Comparison of ENCODE assay signal across 4 cellular contexts in the genomic region with DNA sequence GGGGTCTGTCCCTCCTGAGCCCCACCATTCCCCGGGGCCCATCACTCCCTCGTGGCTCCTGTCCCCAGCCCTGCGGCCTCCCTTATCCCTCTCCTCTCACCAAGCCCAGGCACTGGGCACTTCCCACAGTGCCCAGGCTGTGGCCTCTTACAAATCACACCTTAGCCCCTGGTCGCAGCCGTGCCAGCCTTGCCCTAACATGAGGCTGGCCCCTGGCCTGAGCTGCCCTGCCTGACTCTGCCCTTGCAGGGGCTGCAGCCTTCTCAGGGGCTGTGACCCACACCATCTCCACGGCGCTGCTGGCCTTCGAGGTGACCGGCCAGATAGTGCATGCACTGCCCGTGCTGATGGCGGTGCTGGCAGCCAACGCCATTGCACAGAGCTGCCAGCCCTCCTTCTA. TPM values are rescaled to one million over a fixed set of nuclear protein-coding genes. Genes with fewer than 3 reads are reported as not detected.
"Had no signal": no experiment of that assay in that cellular context is flagged by ENCODE, and none has a peak within 500 bp of the region (broad histone marks: within the 10 kb centered on the region; RNA-seq: fewer than 3 reads in every experiment).

No MANE protein-coding gene starts in this region.

RNA-seq across cellular contexts. Expression of a gene that starts 8.4 kb away (rescaled TPM):
- total RNA-seq: LHCN-M2, MCF 10A had no signal

RNA-seq across cellular contexts. Expression of a gene that starts 21.5 kb away (rescaled TPM):
- total RNA-seq: MCF 10A had no signal

RNA-seq across cellular contexts. Expression of a gene that starts 30.1 kb away (rescaled TPM):
- total RNA-seq: LHCN-M2, MCF 10A, NCI-H460 had no signal

RNA-seq across cellular contexts. Expression of a gene that starts 34.1 kb away (rescaled TPM):
- total RNA-seq: MCF 10A, NCI-H460 had no signal

RNA-seq across cellular contexts. Expression of a gene that starts 47.9 kb away (rescaled TPM):
- total RNA-seq: LHCN-M2, M059J, MCF 10A, NCI-H460 had no signal
